In genomic region chr6:36029464-36029863, GRCh38 we compare ENCODE assay signal across 8 cellular contexts. TPM values are rescaled to one million over a fixed set of nuclear protein-coding genes. Genes with fewer than 3 reads are reported as not detected.
DNase-seq lines count a peak whose midpoint lies in the region; ATAC-seq and TF ChIP-seq lines count a peak whose summit lies in the region.

No MANE protein-coding gene starts in this region.

- TF ChIP-seq CTCF in esophagus squamous epithelium (IDR thresholded peaks at IDR 0.05) (no peak), retinal pigment epithelial cell (conservative IDR thresholded peaks at IDR 0.05; ENCODE audit: low read depth, low read length) (no peak), mucosa of descending colon (IDR thresholded peaks at IDR 0.05) (no peak)

- H3K4me1 ChIP-seq in SJCRH30, result no peaks in the 10 kb centered on the region
- H3K4me1 ChIP-seq in esophagus squamous epithelium, result peaks cover 19 to 59% (median 34%) of the 10 kb centered on the region in 3 donors
- H3K4me1 ChIP-seq in mucosa of descending colon (ENCODE audit: low read depth), result peaks cover 11% of the 10 kb centered on the region

- DNase-seq in activated naive CD4-positive, alpha-beta T cell treated with anti-CD3 and anti-CD28 coated beads, Interleukin-2, amount 10 ng/mL, durations not matched to agents 7 days and 5 days, result no peak
- no peak for DNase-seq in activated naive CD4-positive, alpha-beta T cell treated with anti-CD3 and anti-CD28 coated beads, Interleukin-2, amount 50 U/mL, for 16 hours
- DNase-seq in SJCRH30 (peak in 1 of 2 experiments; percentile 14), esophagus squamous epithelium (lab: John Stamatoyannopoulos, UW) (no peak), retinal pigment epithelial cell (ENCODE audit: low read depth) (no peak), HEK293T (ENCODE audit: extremely low spot score) (no peak), NCI-H1417 treated with DMSO at 0.1 percent for 48 hours (lab: John Stamatoyannopoulos, UW) (no peak), mucosa of descending colon (no peak)

- H3K4me3 ChIP-seq in SJCRH30 (peak overlapping the region; percentile 87), esophagus squamous epithelium (peak overlapping the region; percentile 79 to 98 (median 93)), retinal pigment epithelial cell (ENCODE audit: low read length) (peak overlapping the region; percentile 97), mucosa of descending colon (no peak overlapping the region)

- WGBS in esophagus squamous epithelium, 2 donors, result 2% methylated on average over 6 of the region's 6 CpGs

- peaks cover 18% of the 10 kb centered on the region for H3K27me3 Mint-ChIP-seq in activated naive CD4-positive, alpha-beta T cell treated with anti-CD3 and anti-CD28 coated beads, Interleukin-2, amount 10 ng/mL, durations not matched to agents 7 days and 5 days

- CTCF ChIA-PET in activated naive CD4-positive, alpha-beta T cell treated with anti-CD3 and anti-CD28 coated beads, Interleukin-2, amount 10 ng/mL, durations not matched to agents 7 days and 5 days (lab: Charles Lee), result interaction anchor here (1.1 to 7.2 kb wide), 7 partner anchors 9 to 331 kb away, joined by 3 to 124 read pairs (median 7); no protein-coding TSS in a partner anchor
- CTCF ChIA-PET in HEK293T (lab: Yijun Ruan, JAX), result interaction anchor here (0.9 to 4.0 kb wide), 4 partner anchors 8 to 66 kb away, joined by 3 to 23 read pairs (median 6); no protein-coding TSS in a partner anchor

- H3K9me3 ChIP-seq in SJCRH30 (replicated peaks) (no peaks in the 10 kb centered on the region), esophagus squamous epithelium (no peaks in the 10 kb centered on the region), mucosa of descending colon (no peaks in the 10 kb centered on the region)

- no peak for TF ChIP-seq POLR2A in esophagus squamous epithelium (IDR thresholded peaks at IDR 0.05)

- intact Hi-C loops in esophagus squamous epithelium (cut with DNase I) (loop anchor here (10.0 kb wide), 1 partner anchor 165 kb away; the partner anchor contains the start of gene BRPF3), mucosa of descending colon (cut with DNase I, micrococcal nuclease) (loop anchor here (5.0 kb wide), 1 partner anchor 68 kb away; no protein-coding TSS in a partner anchor)

- no peaks in the 10 kb centered on the region for H3K9me3 Mint-ChIP-seq in activated naive CD4-positive, alpha-beta T cell treated with anti-CD3 and anti-CD28 coated beads, Interleukin-2, amount 10 ng/mL, durations not matched to agents 7 days and 5 days

- no peak for ATAC-seq in mucosa of descending colon

- H3K27ac ChIP-seq in SJCRH30 (peak overlapping the region; percentile 36), esophagus squamous epithelium (peak overlapping the region; percentile 92 to 94 (median 94))

- peak overlapping the region; percentile 83 for H3K4me3 Mint-ChIP-seq in activated naive CD4-positive, alpha-beta T cell treated with anti-CD3 and anti-CD28 coated beads, Interleukin-2, amount 10 ng/mL, durations not matched to agents 7 days and 5 days

- POLR2A ChIA-PET in HEK293T (lab: Yijun Ruan, JAX), result interaction anchor here (1.0 to 2.9 kb wide), 8 partner anchors 17 to 137 kb away, joined by 3 to 11 read pairs (median 4); no protein-coding TSS in a partner anchor

- H3K27ac Mint-ChIP-seq in activated naive CD4-positive, alpha-beta T cell treated with anti-CD3 and anti-CD28 coated beads, Interleukin-2, amount 10 ng/mL, durations not matched to agents 7 days and 5 days, result peak overlapping the region; percentile 93

- H3K4me1 Mint-ChIP-seq in activated naive CD4-positive, alpha-beta T cell treated with anti-CD3 and anti-CD28 coated beads, Interleukin-2, amount 10 ng/mL, durations not matched to agents 7 days and 5 days, result peaks cover 53% of the 10 kb centered on the region

- H3K36me3 ChIP-seq in SJCRH30, result no peaks in the 10 kb centered on the region
- no peaks in the 10 kb centered on the region for H3K36me3 ChIP-seq in esophagus squamous epithelium
- no peaks in the 10 kb centered on the region for H3K36me3 ChIP-seq in mucosa of descending colon (ENCODE audit: low read depth)

- H3K36me3 Mint-ChIP-seq in activated naive CD4-positive, alpha-beta T cell treated with anti-CD3 and anti-CD28 coated beads, Interleukin-2, amount 10 ng/mL, durations not matched to agents 7 days and 5 days, result peaks cover 16% of the 10 kb centered on the region

- no peaks in the 10 kb centered on the region for H3K27me3 ChIP-seq in SJCRH30
- peaks cover 0 to 3% (median 0%) of the 10 kb centered on the region in 4 donors for H3K27me3 ChIP-seq in esophagus squamous epithelium

TF ChIP-seq in HEK293T, 16 proteins besides CTCF, POLR2A, EP300 and RAD21:
- TF ChIP-seq FOXA1 (IDR thresholded peaks at IDR 0.05) (no peak), TARDBP (IDR thresholded peaks at IDR 0.05) (no peak), LEF1 (IDR thresholded peaks at IDR 0.05; ENCODE audit: borderline replicate concordance) (no peak), ZNF384 (IDR thresholded peaks at IDR 0.05) (no peak), SUZ12 (IDR thresholded peaks at IDR 0.05) (no peak), FOXK2 (IDR thresholded peaks at IDR 0.05) (no peak), CTBP1 (IDR thresholded peaks at IDR 0.05; ENCODE audit: borderline replicate concordance) (no peak), HDGF (IDR thresholded peaks at IDR 0.05; ENCODE audit: borderline replicate concordance) (no peak), SP1 (IDR thresholded peaks at IDR 0.05) (no peak), L3MBTL2 (conservative IDR thresholded peaks at IDR 0.05) (no peak), BHLHE40 (IDR thresholded peaks at IDR 0.05; ENCODE audit: borderline replicate concordance) (no peak), FOXM1 (IDR thresholded peaks at IDR 0.05; ENCODE audit: borderline replicate concordance) (no peak), PKNOX1 (IDR thresholded peaks at IDR 0.05) (no peak), ARNT (IDR thresholded peaks at IDR 0.05) (no peak), ELF4 (IDR thresholded peaks at IDR 0.05) (no peak), NFRKB (IDR thresholded peaks at IDR 0.05) (no peak)

RNA-seq across cellular contexts. Expression of gene MAPK14, which starts 1.9 kb away (rescaled TPM):
- total RNA-seq in SJCRH30 (2014; rRNA removed; shearing (Covaris generic)), result 41.0 and 43.8 TPM in 2 replicates
- 10 to 100 TPM; 44.4 to 91.7 (median 59.1) TPM for total RNA-seq in esophagus squamous epithelium
- total RNA-seq in mucosa of descending colon, result 10 to 100 TPM; 56.1 to 67.7 (median 63.2) TPM

RNA-seq across cellular contexts. Expression of gene SLC26A8, which starts 5.0 kb away (rescaled TPM):
- not detected in 2 replicates for total RNA-seq in SJCRH30 (2014; rRNA removed; shearing (Covaris generic))
- under 1 TPM in 1 of 4 donors, not detected in 3; 0.19 TPM for total RNA-seq in esophagus squamous epithelium
- 1 to 10 TPM in 1 of 3 donors, under 1 TPM in 2; 0.28 to 1.0 (median 0.35) TPM for total RNA-seq in mucosa of descending colon
